Comparison of ENCODE assay signal across 19 cellular contexts in genomic region chr7:33578166-33578565, GRCh38.
DNase-seq lines count a peak whose midpoint lies in the region; ATAC-seq and TF ChIP-seq lines count a peak whose summit lies in the region.
"Had no signal": no experiment of that assay in that cellular context is flagged by ENCODE, and none has a peak within 500 bp of the region (broad histone marks: within the 10 kb centered on the region; RNA-seq: fewer than 3 reads in every experiment).

No MANE protein-coding gene starts in this region.

- H3K79me2 ChIP-seq in GM23248 (ENCODE audit: insufficient read depth) (no peaks in the 10 kb centered on the region), mammary epithelial cell (ENCODE audit: insufficient read depth, low read length) (no peaks in the 10 kb centered on the region)

- H3K9me3 ChIP-seq in GM23248 (ENCODE audit: low read depth) (no peaks in the 10 kb centered on the region), mammary epithelial cell (replicated peaks; ENCODE audit: insufficient read depth, low read length) (no peaks in the 10 kb centered on the region)
- H3K9me3 ChIP-seq: Peyer's patch, SJCRH30 had no signal

- dilution Hi-C loops in mammary epithelial cell (cut with HindIII; ENCODE audit: low sequenced_read_pairs), result no loop called here

- no peaks in the 10 kb centered on the region for H3K4me1 ChIP-seq in GM23248 (ENCODE audit: insufficient read depth)
- H3K4me1 ChIP-seq in mammary epithelial cell (ENCODE audit: insufficient read depth, low read length), result peaks cover 8% of the 10 kb centered on the region
- H3K4me1 ChIP-seq: Peyer's patch, SJCRH30 had no signal

- H2AFZ ChIP-seq in GM23248 (no peak overlapping the region), mammary epithelial cell (ENCODE audit: low read depth, low read length) (peak overlapping the region; percentile 66)

- no peak overlapping the region for H3K9ac ChIP-seq in GM23248
- no peak overlapping the region for H3K9ac ChIP-seq in mammary epithelial cell (ENCODE audit: insufficient read depth, low read length)

- TF ChIP-seq CTCF in mammary epithelial cell (conservative IDR thresholded peaks at IDR 0.05 in 1 of 2, IDR thresholded peaks at IDR 0.05 in 1 of 2; ENCODE audit: extremely low read depth in 1 of 2, insufficient read depth in 1 of 2, low read depth in 1 of 2, low read length in 2 of 2) (no peak), fibroblast of pulmonary artery (IDR thresholded peaks at IDR 0.05; ENCODE audit: low read length, missing control alignments) (no peak)

- BruUV-seq in mammary epithelial cell (replicated peaks; lab: Mats Ljungman, UMichigan), result no TSS peak

- CTCF ChIA-PET in mammary epithelial cell (lab: Charles Lee; ENCODE audit: low non-redundant PET), result no interaction called here

- no peak overlapping the region for H3K27ac ChIP-seq in GM23248
- H3K27ac ChIP-seq in mammary epithelial cell (ENCODE audit: insufficient read depth, low read depth, low read length), result no peak overlapping the region
- H3K27ac ChIP-seq: Peyer's patch, SJCRH30 had no signal

- ATAC-seq in HG03159 (IDR thresholded peaks at IDR 0.05; ENCODE audit: unreplicated experiment), result no peak
- ATAC-seq: GM12878, HCT116 had no signal

- no peaks in the 10 kb centered on the region for H3K9me2 ChIP-seq in GM23248 (ENCODE audit: insufficient read depth)

- no peak overlapping the region for H3K4me3 ChIP-seq in GM23248
- no peak overlapping the region for H3K4me3 ChIP-seq in mammary epithelial cell (replicated peaks in 1 of 3; ENCODE audit: insufficient read depth in 1 of 3, low read depth in 2 of 3, low read length in 3 of 3)
- no peak overlapping the region for H3K4me3 ChIP-seq in fibroblast of pulmonary artery (replicated peaks; ENCODE audit: low read depth, low read length)
- H3K4me3 ChIP-seq: GM12878, MG63, Peyer's patch, SJCRH30 had no signal

- no peaks in the 10 kb centered on the region for H3K36me3 ChIP-seq in GM23248 (ENCODE audit: low read depth)
- no peaks in the 10 kb centered on the region for H3K36me3 ChIP-seq in mammary epithelial cell (ENCODE audit: insufficient read depth, low read length)
- H3K36me3 ChIP-seq: MG63, Peyer's patch, SJCRH30 had no signal

- intact Hi-C loops in mammary epithelial cell (cut with micrococcal nuclease), result no loop called here

- H3K27me3 ChIP-seq in GM23248 (replicated peaks; ENCODE audit: insufficient read depth) (no peaks in the 10 kb centered on the region), mammary epithelial cell (ENCODE audit: insufficient read depth, low read length) (no peaks in the 10 kb centered on the region)
- H3K27me3 ChIP-seq: MG63, Peyer's patch, SJCRH30 had no signal

- H3F3A ChIP-seq in GM23248 (ENCODE audit: insufficient read depth), result no peaks in the 10 kb centered on the region

- DNase-seq in GM23248 (peak; percentile 10), mammary epithelial cell (peak; percentile 62), fibroblast of pulmonary artery (ENCODE audit: low read depth) (peak; percentile 40), renal cortical epithelial cell (ENCODE audit: low read depth) (peak; percentile 20), SHP77 treated with DMSO at 0.1 percent for 48 hours (lab: John Stamatoyannopoulos, UW) (no peak), RPMI8226 (no peak)
- DNase-seq: CD4-positive, CD25-positive, alpha-beta regulatory T cell; DMS53; KBM-7; MG63; NCI-H1105 treated with DMSO at 0.1 percent for 48 hours; NCI-H187 treated with DMSO at 0.1 percent for 48 hours; NCI-H2171; NCI-H510A; Peyer's patch; SJCRH30 had no signal

- no peaks in the 10 kb centered on the region for H4K20me1 ChIP-seq in GM23248 (ENCODE audit: insufficient read depth)
- H4K20me1 ChIP-seq in mammary epithelial cell (ENCODE audit: insufficient read depth, low read length), result no peaks in the 10 kb centered on the region

- H3K4me2 ChIP-seq in GM23248 (ENCODE audit: unreplicated experiment), result no peak overlapping the region
- H3K4me2 ChIP-seq in mammary epithelial cell (ENCODE audit: insufficient read depth, low read depth, low read length), result peak overlapping the region; percentile 40

- 90 to 100% methylated on average over 1 of the region's 1 CpG for WGBS in GM23248 (ENCODE audit: low coverage in 1 of 2, low lambda C conversion rate in 2 of 2, missing lambda C conversion rate in 2 of 2), 2 experiments
- WGBS in mammary epithelial cell (ENCODE audit: low coverage, missing lambda C conversion rate), result 60% methylated on average over 1 of the region's 1 CpG

- in situ Hi-C loops in GM23248 (cut with MboI), result no loop called here
- in situ Hi-C loops in mammary epithelial cell (cut with MboI; ENCODE audit: low sequenced_read_pairs in 2 of 2), result no loop called here

Comparison
In these comparisons a context has a peak if more than half of its experiments do, and no peak if none do; other contexts are left out.
1. DNase-seq: peak in GM23248 (single experiment), mammary epithelial cell (single experiment), fibroblast of pulmonary artery (single experiment) and renal cortical epithelial cell (single experiment); none in SHP77 treated with DMSO at 0.1 percent for 48 hours (single experiment) and RPMI8226 (single experiment).